Comparison of ENCODE assay signal across 18 cellular contexts in the genomic region with DNA sequence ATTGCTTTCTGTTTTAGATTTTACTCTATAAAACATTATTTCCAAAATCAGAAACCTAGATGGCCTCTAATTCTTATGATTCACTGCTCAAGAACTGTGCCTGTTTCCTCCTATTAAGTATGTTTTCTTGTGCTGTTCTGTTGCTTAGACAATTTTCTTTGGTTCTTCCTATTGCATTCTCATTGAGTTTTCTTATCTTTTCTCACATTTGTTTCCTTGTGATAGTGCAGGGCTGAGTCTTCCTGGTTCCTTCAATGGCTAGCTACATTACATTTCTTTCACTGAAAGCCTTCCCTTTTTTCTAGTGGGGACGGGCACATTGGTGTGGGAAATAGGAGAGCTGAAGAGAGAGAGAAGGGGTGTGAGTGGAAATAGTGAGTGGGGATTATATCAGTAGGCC.
"Had no signal": no experiment of that assay in that cellular context is flagged by ENCODE, and none has a peak within 500 bp of the region (broad histone marks: within the 10 kb centered on the region; RNA-seq: fewer than 3 reads in every experiment).

No MANE protein-coding gene starts in this region.

- H3K27ac Mint-ChIP-seq: immature natural killer cell; natural killer cell; T-helper 2 cell treated with Interferon-gamma antibody and Interleukin-4, amounts not matched to agents 5 μg/mL and 100 μg/mL, for 36 hours had no signal

- H3K27me3 ChIP-seq: adrenal gland, colonic mucosa, upper lobe of left lung had no signal

- H3K4me1 Mint-ChIP-seq: immature natural killer cell, natural killer cell had no signal

- H3K9me3 ChIP-seq: colonic mucosa, psoas muscle, upper lobe of left lung had no signal

- H3K4me3 ChIP-seq: adrenal gland, colonic mucosa, lung, psoas muscle, upper lobe of left lung had no signal

- H3K4me1 ChIP-seq: adrenal gland, colonic mucosa, psoas muscle, upper lobe of left lung had no signal

- DNase-seq: activated CD4-positive, alpha-beta T cell treated with anti-CD3 and anti-CD28 coated beads for 4 hours; activated CD8-positive, alpha-beta memory T cell treated with anti-CD3 and anti-CD28 coated beads for 24 hours; activated naive CD4-positive, alpha-beta T cell treated with Interleukin-2 at 50 U/mL for 16 hours; adrenal gland; caudate nucleus; colonic mucosa; effector CD8-positive, alpha-beta T cell; glutamatergic neuron; immature natural killer cell; natural killer cell; psoas muscle; stimulated activated CD4-positive, alpha-beta T cell treated with anti-CD3 and anti-CD28 coated beads, Interleukin-2, amount 100 ng/mL, for 48 hours; stimulated activated naive CD8-positive, alpha-beta T cell treated with anti-CD3 and anti-CD28 coated beads, Interleukin-15, Interleukin-2, amounts not matched to agents 100 U/mL and 50 U/mL, for 24 hours; SW 1271; upper lobe of left lung; WERI-Rb-1 had no signal

- H3K9me3 Mint-ChIP-seq: T-helper 2 cell treated with Interferon-gamma antibody and Interleukin-4, amounts not matched to agents 5 μg/mL and 100 μg/mL, for 36 hours had no signal

- H3K4me3 Mint-ChIP-seq: immature natural killer cell; natural killer cell; T-helper 2 cell treated with Interferon-gamma antibody and Interleukin-4, amounts not matched to agents 5 μg/mL and 100 μg/mL, for 36 hours had no signal

- ATAC-seq: natural killer cell; psoas muscle; stimulated activated naive CD8-positive, alpha-beta T cell treated with anti-CD3 and anti-CD28 coated beads, Interleukin-15, Interleukin-2, amounts not matched to agents 100 U/mL and 50 U/mL, for 24 hours had no signal

- H3K36me3 ChIP-seq: adrenal gland, colonic mucosa, upper lobe of left lung, WERI-Rb-1 had no signal
